Comparison of ENCODE assay signal across 23 cellular contexts in genomic region chr4:133559987-133560386, GRCh38.
DNase-seq lines count a peak whose midpoint lies in the region; ATAC-seq, FAIRE-seq and TF ChIP-seq lines count a peak whose summit lies in the region.
"Had no signal": no experiment of that assay in that cellular context is flagged by ENCODE, and none has a peak within 500 bp of the region (broad histone marks: within the 10 kb centered on the region; RNA-seq: fewer than 3 reads in every experiment).

No MANE protein-coding gene starts in this region.

- H3K79me2 ChIP-seq in OCI-LY1 (ENCODE audit: insufficient read depth, low read length): no peaks in the 10 kb centered on the region
- H3K79me2 ChIP-seq in K562 (ENCODE audit: control insufficient read depth, insufficient read depth, low read length): no peaks in the 10 kb centered on the region

- FAIRE-seq in K562 (lab: Jason Lieb, UNC): no peak
- FAIRE-seq: GM12891, GM19239 had no signal

- H3K27me3 Mint-ChIP-seq in nephron progenitor cell (ENCODE audit: low read depth, poor library complexity) (no peaks in the 10 kb centered on the region), mesothelial cell of epicardium (ENCODE audit: low read depth) (no peaks in the 10 kb centered on the region)
- H3K27me3 Mint-ChIP-seq in naive thymus-derived CD8-positive, alpha-beta T cell: no peaks in the 10 kb centered on the region
- H3K27me3 Mint-ChIP-seq: B cell; CD4-positive, CD25-positive, alpha-beta regulatory T cell had no signal

- CTCF ChIA-PET in K562 (lab: Yijun Ruan, JAX; ENCODE audit: low intra/inter-chr PET ratio): no interaction called here

- no peaks in the 10 kb centered on the region for H3K9me2 ChIP-seq in OCI-LY1 (ENCODE audit: low read depth, low read length)

- H3K36me3 Mint-ChIP-seq in nephron progenitor cell (ENCODE audit: low read depth) (no peaks in the 10 kb centered on the region), mesothelial cell of epicardium (peaks cover 4% of the 10 kb centered on the region)
- H3K36me3 Mint-ChIP-seq in naive thymus-derived CD8-positive, alpha-beta T cell: no peaks in the 10 kb centered on the region
- H3K36me3 Mint-ChIP-seq: CD4-positive, CD25-positive, alpha-beta regulatory T cell had no signal

- POLR2A ChIA-PET in K562 (lab: Yijun Ruan, JAX): no interaction called here
- POLR2A ChIA-PET in naive thymus-derived CD8-positive, alpha-beta T cell (lab: Charles Lee): no interaction called here

- BruUV-seq in K562 (replicated peaks; lab: Mats Ljungman, UMichigan): no TSS peak

- DNase-seq in K562 (ENCODE audit: extremely low read depth in 1 of 4, low spot score in 3 of 4): no peak
- peak; percentile 26 for DNase-seq in nephron progenitor cell
- DNase-seq in thyroid gland: peak; percentile 24 to 34
- DNase-seq in NCI-H1105 (lab: John Stamatoyannopoulos, UW): no peak
- DNase-seq in naive thymus-derived CD8-positive, alpha-beta T cell: no peak
- DNase-seq in iPS-NIHi7 (ENCODE audit: extremely low spot score): no peak
- DNase-seq in mesothelial cell of epicardium (ENCODE audit: low spot score in 2 of 2, unreplicated experiment in 2 of 2): no peak
- DNase-seq: CD4-positive, CD25-positive, alpha-beta regulatory T cell; DMS153; EL; MM.1S; NCI-H1092 treated with DMSO at 0.1 percent for 48 hours; NCI-H2227 treated with DMSO at 0.1 percent for 48 hours; NCI-H510A treated with DMSO at 0.1 percent for 48 hours; NCI-H82; PC-9 had no signal

- no peak for TF ChIP-seq RAD21 in K562 (CRISPR knock-in tag; conservative IDR thresholded peaks at IDR 0.05 in 1 of 2, IDR thresholded peaks at IDR 0.05 in 1 of 2)

- H4K20me1 ChIP-seq in OCI-LY1 (ENCODE audit: insufficient read depth, low read length): no peaks in the 10 kb centered on the region
- H4K20me1 ChIP-seq in K562 (replicated peaks; ENCODE audit: control insufficient read depth, insufficient read depth, low read length): no peaks in the 10 kb centered on the region

- intact Hi-C loops in K562 (cut with micrococcal nuclease) (no loop called here), thyroid gland (cut with DNase I) (no loop called here)

- ATAC-seq in K562: no peak
- ATAC-seq in naive thymus-derived CD8-positive, alpha-beta T cell: no peak
- ATAC-seq: GM23338, HCT116 had no signal

- H3K9ac ChIP-seq in OCI-LY1 (ENCODE audit: low read length) (peak overlapping the region; percentile 25; the same call in 1 of the 2 replicates), K562 (ENCODE audit: insufficient read depth in 1 of 2, low read depth in 2 of 2, low read length in 2 of 2) (no peak overlapping the region)

- in situ Hi-C loops in K562 (cut with MboI): no loop called here

- TF ChIP-seq CTCF in OCI-LY1 (IDR thresholded peaks at IDR 0.05; ENCODE audit: low read length): no peak
- TF ChIP-seq CTCF in K562 (IDR thresholded peaks at IDR 0.05 in 2 of 3, conservative IDR thresholded peaks at IDR 0.05 in 1 of 3; ENCODE audit: insufficient read depth in 2 of 3, low read depth in 1 of 3, low read length in 3 of 3): no peak
- TF ChIP-seq CTCF in nephron progenitor cell (IDR thresholded peaks at IDR 0.05): no peak
- no peak for TF ChIP-seq CTCF in thyroid gland (IDR thresholded peaks at IDR 0.05)
- TF ChIP-seq CTCF in mesothelial cell of epicardium (IDR thresholded peaks at IDR 0.05; ENCODE audit: unreplicated experiment): no peak

- TF ChIP-seq EP300 in K562 (IDR thresholded peaks at IDR 0.05; ENCODE audit: low read length): no peak

- H3K4me1 Mint-ChIP-seq in nephron progenitor cell (peaks cover 16% of the 10 kb centered on the region), mesothelial cell of epicardium (peaks cover 3% of the 10 kb centered on the region)
- H3K4me1 Mint-ChIP-seq in naive thymus-derived CD8-positive, alpha-beta T cell: no peaks in the 10 kb centered on the region
- H3K4me1 Mint-ChIP-seq: B cell; CD4-positive, CD25-positive, alpha-beta regulatory T cell; GM23338 had no signal

- no peaks in the 10 kb centered on the region for H3F3A ChIP-seq in OCI-LY1 (ENCODE audit: insufficient read depth, low read length)

- H3K9me3 ChIP-seq in OCI-LY1 (ENCODE audit: low read length) (no peaks in the 10 kb centered on the region), K562 (replicated peaks; ENCODE audit: control insufficient read depth, insufficient read depth, low read depth, low read length) (no peaks in the 10 kb centered on the region), thyroid gland (no peaks in the 10 kb centered on the region)
- H3K9me3 ChIP-seq: SJSA1 had no signal

- H3K4me3 Mint-ChIP-seq in nephron progenitor cell: no peak overlapping the region
- H3K4me3 Mint-ChIP-seq in naive thymus-derived CD8-positive, alpha-beta T cell: no peak overlapping the region
- H3K4me3 Mint-ChIP-seq in mesothelial cell of epicardium: no peak overlapping the region
- H3K4me3 Mint-ChIP-seq: B cell; CD4-positive, CD25-positive, alpha-beta regulatory T cell; GM23338 had no signal

- TF ChIP-seq POLR2A in K562 (conservative IDR thresholded peaks at IDR 0.05) (no peak), thyroid gland (IDR thresholded peaks at IDR 0.05) (no peak)

- H3K4me3 ChIP-seq in OCI-LY1 (ENCODE audit: low read depth, low read length, poor library complexity, severe bottlenecking): peak overlapping the region; percentile 26
- no peak overlapping the region for H3K4me3 ChIP-seq in K562
- no peak overlapping the region for H3K4me3 ChIP-seq in thyroid gland (replicated peaks in 1 of 3)
- H3K4me3 ChIP-seq: GM23338, PC-9, SJSA1 had no signal

- WGBS in K562 (ENCODE audit: insufficient coverage, low coverage, missing lambda C conversion rate): 33% methylated on average over 6 of the region's 6 CpGs
- WGBS in thyroid gland, 2 donors: 34 to 45% methylated on average over 5 of the region's 6 CpGs

- no peaks in the 10 kb centered on the region for H3K9me1 ChIP-seq in K562 (ENCODE audit: control insufficient read depth, insufficient read depth, low read length)

- no peaks in the 10 kb centered on the region for H3K9me3 Mint-ChIP-seq in nephron progenitor cell
- H3K9me3 Mint-ChIP-seq in naive thymus-derived CD8-positive, alpha-beta T cell: peaks cover 0 to 7% (median 2%) of the 10 kb centered on the region in 9 donors
- peaks cover 8% of the 10 kb centered on the region for H3K9me3 Mint-ChIP-seq in mesothelial cell of epicardium
- H3K9me3 Mint-ChIP-seq: GM23338 had no signal

- H2AFZ ChIP-seq in OCI-LY1 (ENCODE audit: low read length) (peak overlapping the region; percentile 86), K562 (ENCODE audit: low read depth, low read length) (no peak overlapping the region)
- H2AFZ ChIP-seq: GM23338, PC-9 had no signal

- no peaks in the 10 kb centered on the region for H3K36me3 ChIP-seq in OCI-LY1 (ENCODE audit: insufficient read depth, low read length)
- H3K36me3 ChIP-seq in K562 (ENCODE audit: control insufficient read depth, insufficient read depth, low read length): no peaks in the 10 kb centered on the region
- no peaks in the 10 kb centered on the region for H3K36me3 ChIP-seq in thyroid gland
- H3K36me3 ChIP-seq: SJSA1 had no signal

- peak overlapping the region; percentile 50 for H3K27ac ChIP-seq in OCI-LY1 (ENCODE audit: low read depth, low read length, poor library complexity, severe bottlenecking)
- no peak overlapping the region for H3K27ac ChIP-seq in K562 (ENCODE audit: extremely low read depth, low read depth, low read length)
- H3K27ac ChIP-seq in thyroid gland: no peak overlapping the region
- H3K27ac ChIP-seq: PC-9, SJSA1 had no signal

- H3K27me3 ChIP-seq in OCI-LY1 (ENCODE audit: insufficient read depth, low read length) (no peaks in the 10 kb centered on the region), K562 (ENCODE audit: control insufficient read depth in 2 of 2, insufficient read depth in 2 of 2, low read length in 2 of 2) (no peaks in the 10 kb centered on the region), thyroid gland (no peaks in the 10 kb centered on the region)
- H3K27me3 ChIP-seq: SJSA1 had no signal

- H3K4me1 ChIP-seq in OCI-LY1 (ENCODE audit: insufficient read depth, low read length, severe bottlenecking) (peaks cover 21% of the 10 kb centered on the region), K562 (replicated peaks in 1 of 2; ENCODE audit: control insufficient read depth in 2 of 2, insufficient read depth in 2 of 2, low read length in 2 of 2) (peaks cover 0 to 2% of the 10 kb centered on the region in 2 experiments; a peak in 1 of 5 replicates), thyroid gland (no peaks in the 10 kb centered on the region)
- H3K4me1 ChIP-seq: SJSA1 had no signal

- H3K4me2 ChIP-seq in OCI-LY1 (ENCODE audit: low read length): peak overlapping the region; percentile 57
- H3K4me2 ChIP-seq in K562 (ENCODE audit: insufficient read depth, low read length): no peak overlapping the region
- H3K4me2 ChIP-seq: GM23338, PC-9 had no signal

- no peak overlapping the region for H3K27ac Mint-ChIP-seq in nephron progenitor cell
- H3K27ac Mint-ChIP-seq in naive thymus-derived CD8-positive, alpha-beta T cell: no peak overlapping the region
- H3K27ac Mint-ChIP-seq in mesothelial cell of epicardium: no peak overlapping the region
- H3K27ac Mint-ChIP-seq: B cell; CD4-positive, CD25-positive, alpha-beta regulatory T cell had no signal

TF ChIP-seq in K562, 482 proteins besides CTCF, POLR2A, EP300 and RAD21:
- TF ChIP-seq MAFG (tag; conservative IDR thresholded peaks at IDR 0.05) (0 out of 2 replicates have a peak, but pooled peaks have one; percentile 11), JUN (IDR thresholded peaks at IDR 0.05; ENCODE audit: borderline replicate concordance, low read depth, low read length) (no peak), JUN (CRISPR knock-in tag; IDR thresholded peaks at IDR 0.05; ENCODE audit: borderline replicate concordance) (no peak), ZNF316 (IDR thresholded peaks at IDR 0.05) (0 out of 2 replicates have a peak, but pooled peaks have one; percentile 6), POU5F1 (IDR thresholded peaks at IDR 0.05; ENCODE audit: borderline replicate concordance, low read depth, low read length, partially characterized antibody) (no peak)

Comparison
In these comparisons a context has a peak if more than half of its experiments do, and no peak if none do; other contexts are left out.
1. DNase-seq: peak in nephron progenitor cell (single experiment) and thyroid gland (2 of 2); none in K562 (0 of 4), NCI-H1105 (single experiment), naive thymus-derived CD8-positive, alpha-beta T cell (0 of 10), iPS-NIHi7 (single experiment) and mesothelial cell of epicardium (0 of 2).